23 cellular contexts compared by ENCODE assay signal in genomic region chr9:105508530-105508929, GRCh38.
"Had no signal": no experiment of that assay in that cellular context is flagged by ENCODE, and none has a peak within 500 bp of the region (broad histone marks: within the 10 kb centered on the region; RNA-seq: fewer than 3 reads in every experiment).

No MANE protein-coding gene starts in this region.

- H3K36me3 ChIP-seq: left lung had no signal

- DNase-seq: dermis blood vessel endothelial cell; dorsolateral prefrontal cortex; effector CD4-positive, alpha-beta T cell; effector memory CD4-positive, alpha-beta T cell; foreskin keratinocyte; heart left ventricle; hypothalamus; immature natural killer cell; islet precursor cell; kidney; kidney glomerular epithelial cell; left ventricle myocardium superior; lower lobe of right lung; mesenchymal stem cell; naive thymus-derived CD4-positive, alpha-beta T cell had no signal

- H3K79me2 ChIP-seq: hepatocyte had no signal

- H3K27ac ChIP-seq: coronary artery, dorsolateral prefrontal cortex, esophagus muscularis mucosa, foreskin keratinocyte, gastroesophageal sphincter, heart left ventricle, hepatocyte, left lung, lower lobe of right lung had no signal

- ATAC-seq: foreskin keratinocyte; gastroesophageal sphincter; heart left ventricle; left lung; left ventricle myocardium superior; lower lobe of right lung; naive thymus-derived CD4-positive, alpha-beta T cell had no signal

- H3K27me3 ChIP-seq: dorsolateral prefrontal cortex, esophagus muscularis mucosa, foreskin keratinocyte, gastroesophageal sphincter, heart left ventricle, hepatocyte, left lung had no signal

- H3K4me1 ChIP-seq: esophagus muscularis mucosa, gastroesophageal sphincter, lower lobe of right lung had no signal

- H3K4me2 ChIP-seq: hepatocyte had no signal

- H3K4me3 ChIP-seq: coronary artery, dorsolateral prefrontal cortex, esophagus muscularis mucosa, gastroesophageal sphincter, heart left ventricle, hepatocyte, left lung, lower lobe of right lung had no signal

- H3K9me3 ChIP-seq: esophagus muscularis mucosa, gastroesophageal sphincter, heart left ventricle, left lung, lower lobe of right lung had no signal

- FAIRE-seq: colon, endothelial cell of umbilical vein, frontal cortex, kidney had no signal

- H2AFZ ChIP-seq: hepatocyte had no signal
